Comparison of ENCODE assay signal across 20 cellular contexts in the genomic region with DNA sequence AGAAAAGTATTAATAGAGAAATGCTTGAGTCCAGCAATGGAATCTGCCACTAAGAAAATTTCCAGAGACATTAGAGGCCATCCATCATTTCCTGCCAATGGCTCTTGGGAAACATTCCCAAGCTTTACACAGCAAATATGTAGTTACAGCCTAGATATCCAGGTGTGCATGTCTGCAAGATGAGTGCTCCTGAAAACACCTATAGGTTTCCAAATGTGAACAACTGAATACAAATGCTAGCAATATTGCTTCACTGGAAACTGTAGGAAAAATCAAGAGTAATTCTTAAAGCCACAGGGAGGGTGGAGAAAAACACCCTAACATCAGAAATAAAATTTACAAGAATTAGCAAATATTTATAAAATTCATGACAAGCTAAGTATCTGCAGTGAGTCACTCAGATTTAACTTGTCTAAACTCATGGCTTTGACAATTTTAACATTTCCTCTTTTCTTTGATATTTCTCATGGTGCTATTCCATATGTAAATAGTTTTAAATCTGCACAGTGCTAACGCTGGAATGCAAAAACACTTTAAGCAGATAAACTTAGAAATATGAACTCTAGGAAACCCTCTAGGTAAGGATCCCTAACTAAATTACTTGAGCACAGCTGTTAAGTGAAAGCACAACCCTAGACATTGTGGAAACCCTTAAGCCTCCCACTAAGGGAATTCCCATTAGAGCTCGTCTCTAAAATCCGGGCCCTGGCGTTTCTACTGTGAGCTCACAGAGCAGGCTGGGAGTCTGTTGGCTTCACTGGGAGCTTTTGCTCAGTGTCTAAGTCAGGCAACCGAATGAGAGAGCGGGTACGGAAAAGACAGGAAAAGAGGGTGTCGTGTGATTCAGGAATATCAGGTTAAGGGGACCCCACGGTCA.
DNase-seq lines count a peak whose midpoint lies in the region; ATAC-seq and TF ChIP-seq lines count a peak whose summit lies in the region.
"Had no signal": no experiment of that assay in that cellular context is flagged by ENCODE, and none has a peak within 500 bp of the region (broad histone marks: within the 10 kb centered on the region; RNA-seq: fewer than 3 reads in every experiment).

No MANE protein-coding gene starts in this region.

- peak overlapping the region; percentile 12 for H3K27ac ChIP-seq in hepatocyte
- H3K27ac ChIP-seq: PC-9 had no signal

- H3K9me3 ChIP-seq in adipocyte (ENCODE audit: control insufficient read depth, low read length) = no peaks in the 10 kb centered on the region
- H3K9me3 ChIP-seq in hepatocyte (ENCODE audit: low read depth) = no peaks in the 10 kb centered on the region
- H3K9me3 ChIP-seq: BE2C had no signal

- peak; percentile 21 for DNase-seq in HCEC 1CT
- peak; percentile 7 for DNase-seq in adipocyte (ENCODE audit: low read depth)
- peak; percentile 43 for DNase-seq in hepatocyte (ENCODE audit: low spot score)
- peak; percentile 18 for DNase-seq in retinal pigment epithelial cell (ENCODE audit: low read depth)
- DNase-seq in activated CD4-positive, alpha-beta T cell treated with anti-CD3 and anti-CD28 coated beads, Interleukin-2, amount 50 U/mL, for 1 hour = no peak
- DNase-seq in CD1c-positive myeloid dendritic cell (ENCODE audit: extremely low spot score) = no peak
- DNase-seq: BE2C; CD8-positive, alpha-beta memory T cell; DND-41; GF-D8; GOT3; HFFc6; KG1; MM.1S; NCI-H1105; NCI-H1694 treated with DMSO at 0.1 percent for 48 hours; NCI-H748 treated with DMSO at 0.1 percent for 48 hours; PC-9 had no signal

- no peaks in the 10 kb centered on the region for H3K27me3 ChIP-seq in adipocyte (replicated peaks; ENCODE audit: control insufficient read depth, insufficient read depth, low read length)
- no peaks in the 10 kb centered on the region for H3K27me3 ChIP-seq in hepatocyte
- H3K27me3 ChIP-seq: BE2C had no signal

- H3K9me2 ChIP-seq in hepatocyte (replicated peaks; ENCODE audit: insufficient read depth) = no peaks in the 10 kb centered on the region

- H3K4me3 ChIP-seq in adipocyte (ENCODE audit: low read length) (no peak overlapping the region), hepatocyte (no peak overlapping the region), retinal pigment epithelial cell (ENCODE audit: low read length) (no peak overlapping the region)
- H3K4me3 ChIP-seq: PC-9 had no signal

- H3K4me2 ChIP-seq in hepatocyte = no peak overlapping the region
- H3K4me2 ChIP-seq: PC-9 had no signal

- no peaks in the 10 kb centered on the region for H4K20me1 ChIP-seq in hepatocyte (ENCODE audit: insufficient read depth, poor library complexity, severe bottlenecking)

- H2AFZ ChIP-seq in hepatocyte = no peak overlapping the region
- H2AFZ ChIP-seq: PC-9 had no signal

- 55% methylated on average over 9 of the region's 9 CpGs for WGBS in hepatocyte (ENCODE audit: low lambda C conversion rate, missing lambda C conversion rate)

- TF ChIP-seq CTCF in hepatocyte (IDR thresholded peaks at IDR 0.05; ENCODE audit: poor library complexity) = no peak
- TF ChIP-seq CTCF in retinal pigment epithelial cell (conservative IDR thresholded peaks at IDR 0.05; ENCODE audit: low read depth, low read length) = no peak

- H3K36me3 ChIP-seq in adipocyte (ENCODE audit: control insufficient read depth, insufficient read depth, low read length, severe bottlenecking) (no peaks in the 10 kb centered on the region), hepatocyte (replicated peaks; ENCODE audit: insufficient read depth, low read depth) (no peaks in the 10 kb centered on the region)
- H3K36me3 ChIP-seq: BE2C had no signal

- no peak overlapping the region for H3K9ac ChIP-seq in adipocyte (ENCODE audit: low read length)

- H3K4me1 ChIP-seq in adipocyte (ENCODE audit: control insufficient read depth, insufficient read depth, low read length) = peaks cover 7% of the 10 kb centered on the region
- peaks cover 3% of the 10 kb centered on the region for H3K4me1 ChIP-seq in hepatocyte (ENCODE audit: insufficient read depth)

- H3K79me2 ChIP-seq in hepatocyte = no peaks in the 10 kb centered on the region

- no peak for ATAC-seq in GM18498 (IDR thresholded peaks at IDR 0.05; ENCODE audit: unreplicated experiment)
- ATAC-seq: Right ventricle myocardium inferior had no signal

Comparison
In these comparisons a context has a peak if more than half of its experiments do, and no peak if none do; other contexts are left out.
1. DNase-seq: peak in HCEC 1CT (single experiment), adipocyte (single experiment), hepatocyte (single experiment) and retinal pigment epithelial cell (single experiment); none in activated CD4-positive, alpha-beta T cell treated with anti-CD3 and anti-CD28 coated beads, Interleukin-2, amount 50 U/mL, for 1 hour (single experiment) and CD1c-positive myeloid dendritic cell (single experiment).